Comparison of ENCODE assay signal across 1 cellular context in genomic region chr7:102291916-102292267, GRCh38.
TF ChIP-seq lines count a peak whose summit lies in the region.

No MANE protein-coding gene starts in this region.

TF ChIP-seq in GM23338, 12 proteins besides CTCF, POLR2A, EP300 and RAD21 (continued from another document):
- TF ChIP-seq ETS1 (IDR thresholded peaks at IDR 0.05) (no peak), ZNF462 (CRISPR knock-in tag; IDR thresholded peaks at IDR 0.05) (no peak), CREB1 (CRISPR knock-in tag; IDR thresholded peaks at IDR 0.05; ENCODE audit: low read depth) (no peak), JUNB (IDR thresholded peaks at IDR 0.05; ENCODE audit: unreplicated experiment) (no peak), STAT1 (IDR thresholded peaks at IDR 0.05; ENCODE audit: unreplicated experiment) (no peak), ZNF114 (CRISPR knock-in tag; IDR thresholded peaks at IDR 0.05) (no peak)
TF ChIP-seq in GM23338: peak in this region for 0.
